In genomic region chr7:17298840-17299476, GRCh38 we compare ENCODE assay signal across 8 cellular contexts. TPM values are rescaled to one million over a fixed set of nuclear protein-coding genes. Genes with fewer than 3 reads are reported as not detected.
DNase-seq lines count a peak whose midpoint lies in the region; ATAC-seq and TF ChIP-seq lines count a peak whose summit lies in the region.

No MANE protein-coding gene starts in this region.

- no peak overlapping the region for H3K23ac ChIP-seq in mesendoderm (ENCODE audit: low read length)

- H3K27me3 ChIP-seq in dorsolateral prefrontal cortex (no peaks in the 10 kb centered on the region), mesendoderm (ENCODE audit: insufficient read depth, low read length, poor library complexity) (no peaks in the 10 kb centered on the region)

- peak in 2 of 56 donors; percentile 6 to 7 for TF ChIP-seq CTCF in dorsolateral prefrontal cortex (IDR thresholded peaks at IDR 0.05 in 54 of 56, conservative IDR thresholded peaks at IDR 0.05 in 2 of 56; ENCODE audit: low read depth in 1 of 56, partially characterized antibody in 56 of 56)

- no peaks in the 10 kb centered on the region for H3K27me3 Mint-ChIP-seq in IgD-negative memory B cell

- no peak overlapping the region for H4K8ac ChIP-seq in mesendoderm (ENCODE audit: low read depth, low read length)

- peaks cover 0 to 7% (median 0%) of the 10 kb centered on the region in 3 donors for H3K9me3 Mint-ChIP-seq in IgD-negative memory B cell

- H3K4me3 Mint-ChIP-seq in IgD-negative memory B cell = peak overlapping the region; percentile 88 to 95 (median 92)

- H3K4me3 ChIP-seq in dorsolateral prefrontal cortex (peak overlapping the region; percentile 58 to 99 (median 89)), mesendoderm (ENCODE audit: low read length) (peak overlapping the region; percentile 51)

- H3K18ac ChIP-seq in mesendoderm (ENCODE audit: low read length) = peak overlapping the region; percentile 15

- H2BK120ac ChIP-seq in mesendoderm (ENCODE audit: low read depth, low read length) = no peak overlapping the region

- no peak overlapping the region for H3K4ac ChIP-seq in mesendoderm (ENCODE audit: low read depth, low read length)

- H3K79me1 ChIP-seq in mesendoderm (ENCODE audit: low read length) = peaks cover 2% of the 10 kb centered on the region

- H3K9ac ChIP-seq in mesendoderm (ENCODE audit: low read length) = peak overlapping the region; percentile 62

- H3K4me1 Mint-ChIP-seq in IgD-negative memory B cell = peaks cover 27 to 36% (median 30%) of the 10 kb centered on the region in 3 donors

- no peak overlapping the region for H2AK5ac ChIP-seq in mesendoderm (ENCODE audit: low read length)

- DNase-seq in DMS53 (lab: John Stamatoyannopoulos, UW) (peak; percentile 91), dorsolateral prefrontal cortex (peak; percentile 27 to 62 (median 44)), mesendoderm (peak; percentile 38), NCI-H2029 (lab: John Stamatoyannopoulos, UW) (no peak)
- DNase-seq in activated CD4-positive, alpha-beta T cell treated with anti-CD3 and anti-CD28 coated beads for 48 hours = peak; percentile 71
- DNase-seq in stimulated activated CD8-positive, alpha-beta memory T cell treated with anti-CD3 and anti-CD28 coated beads, Interleukin-15, amount 100 ng/mL, for 1 hour (ENCODE audit: low read depth) = peak; percentile 22

- H3K36me3 Mint-ChIP-seq in IgD-negative memory B cell = peaks cover 3% of the 10 kb centered on the region

- WGBS in mesendoderm (ENCODE audit: extremely low coverage, insufficient coverage, low lambda C conversion rate) = no CpG with 5 or more reads among the region's 80 CpGs

- H2BK15ac ChIP-seq in mesendoderm (replicated peaks; ENCODE audit: low read depth) = no peak overlapping the region

- ATAC-seq in GM21528 (IDR thresholded peaks at IDR 0.05; ENCODE audit: low FRiP score, unreplicated experiment) = peak; percentile 46

- peak overlapping the region; percentile 52 to 98 (median 93) for H3K27ac ChIP-seq in dorsolateral prefrontal cortex
- no peak overlapping the region for H3K27ac ChIP-seq in mesendoderm (ENCODE audit: low read depth, low read length)

- no peak overlapping the region for H4K5ac ChIP-seq in mesendoderm (ENCODE audit: low read length)

- no peak overlapping the region for H2BK5ac ChIP-seq in mesendoderm (ENCODE audit: low read length)

- no peaks in the 10 kb centered on the region for H3K4me1 ChIP-seq in mesendoderm (ENCODE audit: control insufficient read depth, low read depth, low read length)

- peak overlapping the region; percentile 19 for H3K4me2 ChIP-seq in mesendoderm (ENCODE audit: low read length)

- peak overlapping the region; percentile 36 to 83 (median 76) for H3K27ac Mint-ChIP-seq in IgD-negative memory B cell

- intact Hi-C loops in dorsolateral prefrontal cortex (cut with DNase I) = loop anchor here (2.0 to 10.0 kb wide), 2 partner anchors 154 to 316 kb away; no protein-coding TSS in a partner anchor

- no peaks in the 10 kb centered on the region for H3K36me3 ChIP-seq in mesendoderm (ENCODE audit: control insufficient read depth, insufficient read depth, low read length)

- H3K79me2 ChIP-seq in mesendoderm (ENCODE audit: control insufficient read depth, insufficient read depth, low read length) = peaks cover 1% of the 10 kb centered on the region

- peak overlapping the region; percentile 74 for H3K56ac ChIP-seq in mesendoderm (ENCODE audit: low read length)

RNA-seq across cellular contexts. Expression of gene AHR, which starts 0.5 kb away (rescaled TPM):
- 5.8 TPM for polyA plus RNA-seq in IgD-negative memory B cell
- total RNA-seq in dorsolateral prefrontal cortex = 10 to 100 TPM in 119 of 120 experiments, 1 to 10 TPM in 1; 7.8 to 51.4 (median 18.7) TPM
- 2.1 TPM for polyA plus RNA-seq in mesendoderm (2013, experiment 1 of 2)
- polyA plus RNA-seq in mesendoderm (2013, experiment 2 of 2) = 2.8 TPM
